ENCODE assay signal across 11 cellular contexts in genomic region chr9:96859461-96860198, GRCh38. TPM values are rescaled to one million over a fixed set of nuclear protein-coding genes. Genes with fewer than 3 reads are reported as not detected.
DNase-seq lines count a peak whose midpoint lies in the region; ATAC-seq and TF ChIP-seq lines count a peak whose summit lies in the region.
"Had no signal": no experiment of that assay in that cellular context is flagged by ENCODE, and none has a peak within 500 bp of the region (broad histone marks: within the 10 kb centered on the region; RNA-seq: fewer than 3 reads in every experiment).

No MANE protein-coding gene starts in this region.

- H3K9me3 Mint-ChIP-seq in activated naive CD8-positive, alpha-beta T cell treated with anti-CD3 and anti-CD28 coated beads for 36 hours, result no peaks in the 10 kb centered on the region
- H3K9me3 Mint-ChIP-seq: stimulated activated naive CD8-positive, alpha-beta T cell treated with anti-CD3 and anti-CD28 coated beads, Interleukin-15, amount 100 ng/mL, for 72 hours had no signal

- H3K27ac ChIP-seq in epithelial cell of prostate, result peak overlapping the region; percentile 79

- ATAC-seq in SK-N-SH treated with all-trans-retinoic acid at 6 μM for 48 hours (peak; percentile 47), sciatic nerve (no peak)
- ATAC-seq: stimulated activated naive CD8-positive, alpha-beta T cell treated with anti-CD3 and anti-CD28 coated beads, Interleukin-15, amount 100 ng/mL, for 72 hours had no signal

- H3K4me3 Mint-ChIP-seq in activated naive CD8-positive, alpha-beta T cell treated with anti-CD3 and anti-CD28 coated beads for 36 hours, result no peak overlapping the region
- H3K4me3 Mint-ChIP-seq: stimulated activated naive CD8-positive, alpha-beta T cell treated with anti-CD3 and anti-CD28 coated beads, Interleukin-15, amount 100 ng/mL, for 72 hours had no signal

- DNase-seq in HCEC 1CT (peak; percentile 59), epithelial cell of prostate (ENCODE audit: low read depth, low spot score) (peak; percentile 90), non-pigmented ciliary epithelial cell (ENCODE audit: low read depth) (peak; percentile 66), NAMALWA (ENCODE audit: low spot score) (no peak), erythroblast (lab: John Stamatoyannopoulos, UW) (no peak), sciatic nerve (ENCODE audit: low spot score) (no peak)
- no peak for DNase-seq in activated naive CD8-positive, alpha-beta T cell treated with anti-CD3 and anti-CD28 coated beads for 36 hours
- DNase-seq: NCI-H1436; stimulated activated CD4-positive, alpha-beta T cell treated with anti-CD3 and anti-CD28 coated beads, Interleukin-2, amount 100 ng/mL, for 24 hours; stimulated activated naive CD8-positive, alpha-beta T cell treated with anti-CD3 and anti-CD28 coated beads, Interleukin-15, amount 100 ng/mL, for 72 hours had no signal

- intact Hi-C loops in sciatic nerve (cut with DNase I), result no loop called here

- H3K27ac Mint-ChIP-seq in activated naive CD8-positive, alpha-beta T cell treated with anti-CD3 and anti-CD28 coated beads for 36 hours, result no peak overlapping the region

- H3K4me1 Mint-ChIP-seq in activated naive CD8-positive, alpha-beta T cell treated with anti-CD3 and anti-CD28 coated beads for 36 hours, result peaks cover 10% of the 10 kb centered on the region

- no peaks in the 10 kb centered on the region for H3K36me3 Mint-ChIP-seq in activated naive CD8-positive, alpha-beta T cell treated with anti-CD3 and anti-CD28 coated beads for 36 hours

- TF ChIP-seq POLR2A in erythroblast (IDR thresholded peaks at IDR 0.05; ENCODE audit: low read length), result no peak

- peaks cover 16% of the 10 kb centered on the region for H3K27me3 Mint-ChIP-seq in activated naive CD8-positive, alpha-beta T cell treated with anti-CD3 and anti-CD28 coated beads for 36 hours

TF ChIP-seq in SK-N-SH treated with all-trans-retinoic acid at 6 μM for 48 hours, 23 proteins besides CTCF, POLR2A, EP300 and RAD21:
- no peak for TF ChIP-seq ARNTL (CRISPR knock-in tag; IDR thresholded peaks at IDR 0.05; ENCODE audit: borderline replicate concordance, low read depth)
- no peak for TF ChIP-seq ZFP3 (CRISPR knock-in tag; IDR thresholded peaks at IDR 0.05)
- TF ChIP-seq ISL1 (CRISPR knock-in tag; IDR thresholded peaks at IDR 0.05), result no peak
- TF ChIP-seq ZNF70 (CRISPR knock-in tag; IDR thresholded peaks at IDR 0.05), result no peak
- no peak for TF ChIP-seq TOX (CRISPR knock-in tag; IDR thresholded peaks at IDR 0.05; ENCODE audit: borderline replicate concordance)
- no peak for TF ChIP-seq BACH2 (CRISPR knock-in tag; IDR thresholded peaks at IDR 0.05; ENCODE audit: borderline replicate concordance)
- TF ChIP-seq CREB5 (CRISPR knock-in tag; IDR thresholded peaks at IDR 0.05; ENCODE audit: low read depth), result no peak
- no peak for TF ChIP-seq ZFP30 (CRISPR knock-in tag; IDR thresholded peaks at IDR 0.05)
- no peak for TF ChIP-seq RARB (CRISPR knock-in tag; IDR thresholded peaks at IDR 0.05)
- TF ChIP-seq TSHZ2 (CRISPR knock-in tag; IDR thresholded peaks at IDR 0.05), result no peak
- no peak for TF ChIP-seq GLIS3 (CRISPR knock-in tag; IDR thresholded peaks at IDR 0.05)
- TF ChIP-seq PPARA (CRISPR knock-in tag; IDR thresholded peaks at IDR 0.05; ENCODE audit: borderline replicate concordance), result no peak
- TF ChIP-seq ESRRG (CRISPR knock-in tag; IDR thresholded peaks at IDR 0.05), result no peak
- no peak for TF ChIP-seq ZNF565 (CRISPR knock-in tag; conservative IDR thresholded peaks at IDR 0.05; ENCODE audit: low read depth)
- TF ChIP-seq, protein P1, sequence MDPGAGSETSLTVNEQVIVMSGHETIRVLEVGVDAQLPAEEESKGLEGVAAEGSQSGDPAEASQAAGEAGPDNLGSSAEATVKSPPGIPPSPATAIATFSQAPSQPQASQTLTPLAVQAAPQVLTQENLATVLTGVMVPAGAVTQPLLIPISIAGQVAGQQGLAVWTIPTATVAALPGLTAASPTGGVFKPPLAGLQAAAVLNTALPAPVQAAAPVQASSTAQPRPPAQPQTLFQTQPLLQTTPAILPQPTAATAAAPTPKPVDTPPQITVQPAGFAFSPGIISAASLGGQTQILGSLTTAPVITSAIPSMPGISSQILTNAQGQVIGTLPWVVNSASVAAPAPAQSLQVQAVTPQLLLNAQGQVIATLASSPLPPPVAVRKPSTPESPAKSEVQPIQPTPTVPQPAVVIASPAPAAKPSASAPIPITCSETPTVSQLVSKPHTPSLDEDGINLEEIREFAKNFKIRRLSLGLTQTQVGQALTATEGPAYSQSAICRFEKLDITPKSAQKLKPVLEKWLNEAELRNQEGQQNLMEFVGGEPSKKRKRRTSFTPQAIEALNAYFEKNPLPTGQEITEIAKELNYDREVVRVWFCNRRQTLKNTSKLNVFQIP (CRISPR knock-in tag; IDR thresholded peaks at IDR 0.05; ENCODE audit: borderline replicate concordance, low read depth), result no peak
- TF ChIP-seq CSDC2 (CRISPR knock-in tag; IDR thresholded peaks at IDR 0.05), result no peak
- no peak for TF ChIP-seq TCF4 (CRISPR knock-in tag; IDR thresholded peaks at IDR 0.05; ENCODE audit: borderline replicate concordance)
- no peak for TF ChIP-seq ZNF8 (CRISPR knock-in tag; IDR thresholded peaks at IDR 0.05)

RNA-seq across cellular contexts. Expression of gene ZNF782, which starts 5.3 kb away (rescaled TPM):
- total RNA-seq in activated naive CD8-positive, alpha-beta T cell treated with anti-CD3 and anti-CD28 coated beads for 36 hours, result 1 to 10 TPM; 2.5 to 4.0 TPM
- 10.5 TPM for total RNA-seq in sciatic nerve

Comparison
In these comparisons a context has a peak if more than half of its experiments do, and no peak if none do; other contexts are left out.
1. DNase-seq: peak in HCEC 1CT (single experiment), epithelial cell of prostate (single experiment) and non-pigmented ciliary epithelial cell (single experiment); none in activated naive CD8-positive, alpha-beta T cell treated with anti-CD3 and anti-CD28 coated beads for 36 hours (single experiment), NAMALWA (single experiment), erythroblast (0 of 2) and sciatic nerve (single experiment).